In the genomic region with DNA sequence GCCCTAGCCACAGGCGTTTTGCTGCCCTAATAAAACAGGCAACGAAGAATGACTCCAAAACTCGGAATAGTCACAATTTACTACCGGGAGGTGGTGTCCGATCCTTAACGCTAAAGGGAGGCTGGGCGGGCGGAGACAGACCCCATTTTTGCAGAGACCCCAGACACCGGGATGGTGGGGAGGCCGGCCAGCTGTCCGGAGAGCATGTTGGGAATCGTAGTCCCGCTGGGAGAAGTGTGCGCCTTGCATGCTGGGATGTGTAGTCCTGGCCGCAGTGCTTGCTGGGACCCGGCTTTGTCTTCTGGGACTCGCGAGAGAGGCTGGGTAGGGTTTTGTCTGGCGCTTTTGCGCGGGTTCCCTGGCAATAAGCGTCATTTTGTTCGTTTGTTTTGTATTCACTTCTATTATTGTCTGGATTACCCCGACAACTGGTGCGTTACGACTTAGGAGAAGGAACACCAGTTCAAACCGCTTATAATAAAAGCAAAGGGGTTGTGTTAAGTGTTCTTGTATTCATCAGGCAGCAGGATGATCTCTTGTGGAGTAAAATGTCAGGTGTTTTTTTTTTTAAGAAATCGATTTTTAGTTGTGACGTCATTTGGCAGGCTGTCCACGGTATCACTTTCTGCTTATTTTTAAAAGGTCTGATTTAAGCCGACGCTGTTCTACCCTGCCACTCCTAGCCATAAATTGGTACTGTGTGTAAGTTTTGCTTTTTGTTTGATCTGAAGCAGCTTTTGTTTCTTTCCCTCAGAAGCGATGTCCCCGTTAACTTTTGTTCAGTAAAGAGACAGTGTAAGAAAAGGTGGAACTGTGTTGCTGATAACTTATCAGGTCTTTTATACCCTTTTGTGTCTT, we compare ENCODE assay signal across 1 cellular context.
TF ChIP-seq lines count a peak whose summit lies in the region.

No MANE protein-coding gene starts in this region.

TF ChIP-seq in A549, 52 proteins besides CTCF, POLR2A, EP300 and RAD21 (continued from another document):
- TF ChIP-seq REST (IDR thresholded peaks at IDR 0.05) (peak; percentile 97), POLR2AphosphoS2 (conservative IDR thresholded peaks at IDR 0.05; ENCODE audit: low read length) (no peak), CHD2 (IDR thresholded peaks at IDR 0.05; ENCODE audit: low read length, partially characterized antibody) (peak; percentile 94), SREBF2 (IDR thresholded peaks at IDR 0.05) (no peak), JUN (IDR thresholded peaks at IDR 0.05) (peak in 1 of 2 experiments; percentile 26; a peak in 1 of 5 replicates), RFX5 (IDR thresholded peaks at IDR 0.05) (peak; percentile 10; the same call in 1 of the 2 replicates)
- TF ChIP-seq, protein P1, sequence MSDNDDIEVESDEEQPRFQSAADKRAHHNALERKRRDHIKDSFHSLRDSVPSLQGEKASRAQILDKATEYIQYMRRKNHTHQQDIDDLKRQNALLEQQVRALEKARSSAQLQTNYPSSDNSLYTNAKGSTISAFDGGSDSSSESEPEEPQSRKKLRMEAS (IDR thresholded peaks at IDR 0.05), result no peak
